In genomic region chr1:161201828-161202712, GRCh38 we compare ENCODE assay signal across 8 cellular contexts. TPM values are rescaled to one million over a fixed set of nuclear protein-coding genes. Genes with fewer than 3 reads are reported as not detected.
DNase-seq lines count a peak whose midpoint lies in the region; ATAC-seq and TF ChIP-seq lines count a peak whose summit lies in the region.

NDUFS2 (plus strand) TSS chr1:161202367; CDS start chr1:161202386, 19 bp downstream.

- intact Hi-C loops in left ventricle myocardium inferior (cut with micrococcal nuclease): no loop called here

- peaks cover 43% of the 10 kb centered on the region for H3K4me1 Mint-ChIP-seq in T-helper 17 cell
- peaks cover 16% of the 10 kb centered on the region for H3K4me1 Mint-ChIP-seq in progenitor cell of endocrine pancreas (ENCODE audit: low read depth)

- H3K9me3 ChIP-seq in T-helper 17 cell (ENCODE audit: control insufficient read depth, low read length, poor library complexity, severe bottlenecking) (no peaks in the 10 kb centered on the region), left ventricle myocardium inferior (replicated peaks) (no peaks in the 10 kb centered on the region)

- peaks cover 96% of the 10 kb centered on the region for H3K4me1 ChIP-seq in left ventricle myocardium inferior

- peak within 1 kb of the TSS; percentile 92 for H3K4me3 Mint-ChIP-seq in T-helper 17 cell
- H3K4me3 Mint-ChIP-seq in progenitor cell of endocrine pancreas (ENCODE audit: low read depth): peak within 1 kb of the TSS; percentile 85

- H3K27me3 Mint-ChIP-seq in T-helper 17 cell: no peaks in the 10 kb centered on the region
- peaks cover 3% of the 10 kb centered on the region for H3K27me3 Mint-ChIP-seq in progenitor cell of endocrine pancreas

- H3K27ac ChIP-seq in left ventricle myocardium inferior (replicated peaks): peak within 1 kb of the TSS; percentile 99

- no peaks in the 10 kb centered on the region for H3K27me3 ChIP-seq in left ventricle myocardium inferior (ENCODE audit: low read depth)

- TF ChIP-seq CTCF in left ventricle myocardium inferior (IDR thresholded peaks at IDR 0.05; ENCODE audit: borderline replicate concordance) (no peak), progenitor cell of endocrine pancreas (IDR thresholded peaks at IDR 0.05; ENCODE audit: unreplicated experiment) (peak; percentile 56)

- H3K36me3 ChIP-seq in left ventricle myocardium inferior: peaks cover 36% of the 10 kb centered on the region

- DNase-seq in NCI-H1694 treated with DMSO at 0.1 percent for 48 hours (lab: John Stamatoyannopoulos, UW): peak; percentile 99
- DNase-seq in T-helper 17 cell: peak; percentile 86 to 90 (median 87)
- DNase-seq in amygdala (lab: John Stamatoyannopoulos, UW): peak; percentile 62 to 99 (median 97)
- DNase-seq in left ventricle myocardium inferior: peak; percentile 98
- peak; percentile 92 for DNase-seq in progenitor cell of endocrine pancreas (ENCODE audit: low spot score, unreplicated experiment)
- peak; percentile 99 for DNase-seq in ureter (ENCODE audit: low spot score)

- peak within 1 kb of the TSS; percentile 86 for H3K4me3 ChIP-seq in left ventricle myocardium inferior

- H3K27ac Mint-ChIP-seq in T-helper 17 cell (peak within 1 kb of the TSS; percentile 97), progenitor cell of endocrine pancreas (peak within 1 kb of the TSS; percentile 98)

- H3K9me3 Mint-ChIP-seq in progenitor cell of endocrine pancreas (ENCODE audit: low read depth): no peaks in the 10 kb centered on the region

- ATAC-seq in GM18498 (IDR thresholded peaks at IDR 0.05; ENCODE audit: unreplicated experiment): peak; percentile 94
- peak; percentile 98 for ATAC-seq in HG02938 (IDR thresholded peaks at IDR 0.05; ENCODE audit: unreplicated experiment)
- peak; percentile 99 for ATAC-seq in T-helper 17 cell

- peaks cover 5% of the 10 kb centered on the region for H3K36me3 Mint-ChIP-seq in T-helper 17 cell (ENCODE audit: low read depth)
- peaks cover 10% of the 10 kb centered on the region for H3K36me3 Mint-ChIP-seq in progenitor cell of endocrine pancreas (ENCODE audit: insufficient read depth)

RNA-seq across cellular contexts. Expression of gene NDUFS2, which starts in this region (rescaled TPM):
- total RNA-seq in T-helper 17 cell: 10 to 100 TPM; 57.1 to 58.5 TPM
- 302 TPM for total RNA-seq in left ventricle myocardium inferior
- 98.2 and 103 TPM in 2 replicates for total RNA-seq in progenitor cell of endocrine pancreas
- total RNA-seq in ureter: 94.1 TPM

Comparison
In these comparisons a context has a peak if more than half of its experiments do, and no peak if none do; other contexts are left out.
1. Peak in every context shown above with its lines: DNase-seq, ATAC-seq, H3K4me3 ChIP-seq and H3K27ac ChIP-seq.